21 cellular contexts compared by ENCODE assay signal in genomic region chr6:170019259-170020040, GRCh38.
DNase-seq lines count a peak whose midpoint lies in the region; ATAC-seq, FAIRE-seq and TF ChIP-seq lines count a peak whose summit lies in the region.
"Had no signal": no experiment of that assay in that cellular context is flagged by ENCODE, and none has a peak within 500 bp of the region (broad histone marks: within the 10 kb centered on the region; RNA-seq: fewer than 3 reads in every experiment).

No MANE protein-coding gene starts in this region.

- intact Hi-C loops in PC-9 (cut with micrococcal nuclease; ENCODE audit: unreplicated experiment): no loop called here

- peak overlapping the region in 1 of 3 experiments; percentile 62; a peak in 2 of 7 replicates for H3K27ac Mint-ChIP-seq in H9
- H3K27ac Mint-ChIP-seq in astrocyte (ENCODE audit: unreplicated experiment): no peak overlapping the region
- no peak overlapping the region for H3K27ac Mint-ChIP-seq in effector memory CD8-positive, alpha-beta T cell
- H3K27ac Mint-ChIP-seq: neural progenitor cell had no signal

- H3K9me3 Mint-ChIP-seq in H9 (no peaks in the 10 kb centered on the region), astrocyte (ENCODE audit: unreplicated experiment) (no peaks in the 10 kb centered on the region)
- H3K9me3 Mint-ChIP-seq in effector memory CD8-positive, alpha-beta T cell: no peaks in the 10 kb centered on the region
- H3K9me3 Mint-ChIP-seq: central memory CD8-positive, alpha-beta T cell had no signal

- no peak overlapping the region for H4K8ac ChIP-seq in H9 (replicated peaks; ENCODE audit: insufficient read length, low read depth, low read length)

- no peak overlapping the region for H3K4ac ChIP-seq in H9 (ENCODE audit: low read depth, low read length)

- no peak for FAIRE-seq in astrocyte (lab: Jason Lieb, UNC)
- FAIRE-seq: GM18507, RCC 7860, urothelium cell line had no signal

- no peak overlapping the region for H3K56ac ChIP-seq in H9 (ENCODE audit: insufficient read length, low read depth, low read length)

- H3K4me2 ChIP-seq in H9 (ENCODE audit: insufficient read depth, insufficient read length, low read length) (no peak overlapping the region), astrocyte (ENCODE audit: low read length) (no peak overlapping the region), osteoblast (ENCODE audit: insufficient read depth, low read length) (no peak overlapping the region), PC-9 (no peak overlapping the region)
- H3K4me2 ChIP-seq: neural progenitor cell had no signal

- H3K4me3 ChIP-seq in astrocyte (ENCODE audit: insufficient read depth, low read depth, low read length) (no peak overlapping the region), osteoblast (ENCODE audit: insufficient read depth, low read length) (no peak overlapping the region), PC-9 (no peak overlapping the region)
- H3K4me3 ChIP-seq: neural progenitor cell had no signal

- WGBS in H9 (ENCODE audit: extremely low coverage, insufficient read length, low lambda C conversion rate): no CpG with 5 or more reads among the region's 22 CpGs

- H3K9me3 ChIP-seq in H9 (ENCODE audit: control insufficient read depth, low read depth, low read length) (no peaks in the 10 kb centered on the region), astrocyte (ENCODE audit: insufficient read depth, low read depth, low read length) (no peaks in the 10 kb centered on the region), osteoblast (ENCODE audit: low read depth, low read length) (no peaks in the 10 kb centered on the region), PC-9 (ENCODE audit: insufficient read depth, low read depth) (no peaks in the 10 kb centered on the region)

- H3K23ac ChIP-seq in H9 (ENCODE audit: insufficient read length, low read depth, low read length): no peak overlapping the region

- H3K23me2 ChIP-seq in H9 (ENCODE audit: insufficient read length, low read depth, low read length, poor library complexity, severe bottlenecking): no peaks in the 10 kb centered on the region

- DNase-seq in AG08395 (ENCODE audit: low spot score) (peak; percentile 57), H9 (peak; percentile 14), astrocyte (ENCODE audit: low read depth) (no peak), osteoblast (ENCODE audit: insufficient read length, low spot score, missing footprints) (peak; percentile 71), PC-9 (no peak), Kasumi-1 (lab: John Stamatoyannopoulos, UW) (no peak), NCI-H1436 treated with DMSO at 0.1 percent for 48 hours (lab: John Stamatoyannopoulos, UW) (no peak)
- no peak for DNase-seq in effector memory CD8-positive, alpha-beta T cell
- DNase-seq: activated gamma-delta T cell treated with Interleukin-2 at 50 U/mL for 16 hours; amygdala; kidney glomerular epithelial cell; MM.1S; NCI-H2081; NCI-H524 treated with DMSO at 0.1 percent for 48 hours; retina; stimulated activated naive CD4-positive, alpha-beta T cell treated with Interleukin-2 at 50 U/mL for 16 hours had no signal

- H2BK20ac ChIP-seq in H9 (ENCODE audit: low read depth, low read length, poor library complexity, severe bottlenecking): no peak overlapping the region

- POLR2A ChIA-PET in PC-9 (lab: Charles Lee; ENCODE audit: unreplicated experiment): no interaction called here

- H3K27me3 Mint-ChIP-seq in H9 (ENCODE audit: low read depth) (peaks cover 16% of the 10 kb centered on the region), astrocyte (ENCODE audit: low read depth, unreplicated experiment) (peaks cover 19% of the 10 kb centered on the region)
- H3K27me3 Mint-ChIP-seq in effector memory CD8-positive, alpha-beta T cell: peaks cover 41 to 44% of the 10 kb centered on the region in 2 donors

- no peak overlapping the region for H3K18ac ChIP-seq in H9 (ENCODE audit: insufficient read length, low read depth, low read length)

- no peak for ATAC-seq in effector memory CD8-positive, alpha-beta T cell (replicated peaks)

- no peaks in the 10 kb centered on the region for H3K36me3 ChIP-seq in astrocyte (ENCODE audit: insufficient read depth, low read length)
- H3K36me3 ChIP-seq in osteoblast (ENCODE audit: insufficient read depth, low read length): no peaks in the 10 kb centered on the region
- H3K36me3 ChIP-seq in PC-9 (ENCODE audit: low read depth): no peaks in the 10 kb centered on the region
- H3K36me3 ChIP-seq: neural progenitor cell had no signal

- H2AFZ ChIP-seq in H9 (ENCODE audit: low read length): no peak overlapping the region
- H2AFZ ChIP-seq in astrocyte (ENCODE audit: low read depth, low read length): no peak overlapping the region
- no peak overlapping the region for H2AFZ ChIP-seq in osteoblast (ENCODE audit: low read length)
- no peak overlapping the region for H2AFZ ChIP-seq in PC-9
- H2AFZ ChIP-seq: neural progenitor cell had no signal

- H3F3A ChIP-seq in PC-9 (ENCODE audit: insufficient read depth, low read depth): no peaks in the 10 kb centered on the region

- no peak overlapping the region for H3K14ac ChIP-seq in H9 (ENCODE audit: insufficient read depth, low read length)

- no peaks in the 10 kb centered on the region for H3K9me2 ChIP-seq in PC-9 (ENCODE audit: insufficient read depth)

- CTCF ChIA-PET in PC-9 (lab: Charles Lee): no interaction called here

- H4K20me1 ChIP-seq in H9 (ENCODE audit: control insufficient read depth, insufficient read depth, insufficient read length) (no peaks in the 10 kb centered on the region), astrocyte (ENCODE audit: insufficient read depth, low read length) (no peaks in the 10 kb centered on the region), osteoblast (ENCODE audit: insufficient read depth, low read length) (no peaks in the 10 kb centered on the region), PC-9 (ENCODE audit: insufficient read depth) (no peaks in the 10 kb centered on the region)

- TF ChIP-seq CTCF in H9 (conservative IDR thresholded peaks at IDR 0.05) (no peak), astrocyte (IDR thresholded peaks at IDR 0.05; ENCODE audit: insufficient read depth, low read depth, low read length) (no peak), osteoblast (IDR thresholded peaks at IDR 0.05; ENCODE audit: extremely low read depth, low read depth, low read length) (no peak), PC-9 (conservative IDR thresholded peaks at IDR 0.05) (no peak)

- no peak overlapping the region for H3T11ph ChIP-seq in H9 (ENCODE audit: low read length)

- no peak overlapping the region for H2BK15ac ChIP-seq in H9 (ENCODE audit: low read depth, low read length)

- no peaks in the 10 kb centered on the region for H3K79me1 ChIP-seq in H9 (ENCODE audit: insufficient read depth, low read depth, low read length, poor library complexity, severe bottlenecking)

- no TSS peak for BruUV-seq in PC-9 (replicated peaks; lab: Mats Ljungman, UMichigan)

- no peak overlapping the region for H2BK120ac ChIP-seq in H9 (ENCODE audit: low read depth, low read length, poor library complexity, severe bottlenecking)

- H2BK5ac ChIP-seq in H9 (ENCODE audit: insufficient read length, low read length): no peak overlapping the region

- no peaks in the 10 kb centered on the region for H3K36me3 Mint-ChIP-seq in H9 (ENCODE audit: insufficient read depth in 1 of 3, low read depth in 3 of 3)
- H3K36me3 Mint-ChIP-seq in astrocyte (ENCODE audit: low read depth, unreplicated experiment): no peaks in the 10 kb centered on the region
- no peaks in the 10 kb centered on the region for H3K36me3 Mint-ChIP-seq in effector memory CD8-positive, alpha-beta T cell (ENCODE audit: insufficient read depth)
- H3K36me3 Mint-ChIP-seq: neural progenitor cell had no signal

- H3K27me3 ChIP-seq in H9 (ENCODE audit: insufficient read depth, low read length): no peaks in the 10 kb centered on the region
- no peaks in the 10 kb centered on the region for H3K27me3 ChIP-seq in astrocyte (ENCODE audit: insufficient read depth, low read length)
- H3K27me3 ChIP-seq in osteoblast (ENCODE audit: insufficient read depth, low read length): no peaks in the 10 kb centered on the region
- H3K27me3 ChIP-seq in PC-9 (ENCODE audit: insufficient read depth, low read depth): peaks cover 73% of the 10 kb centered on the region
- H3K27me3 ChIP-seq: neural progenitor cell had no signal

- H3K27ac ChIP-seq in H9 (ENCODE audit: insufficient read length, low read depth, low read length): no peak overlapping the region
- H3K27ac ChIP-seq in astrocyte (ENCODE audit: low read depth, low read length): no peak overlapping the region
- H3K27ac ChIP-seq in osteoblast (ENCODE audit: low read depth, low read length): no peak overlapping the region
- no peak overlapping the region for H3K27ac ChIP-seq in PC-9
- H3K27ac ChIP-seq: neural progenitor cell had no signal

- H4K5ac ChIP-seq in H9 (ENCODE audit: insufficient read length, low read depth, low read length): no peak overlapping the region

- no peak overlapping the region for H2BK12ac ChIP-seq in H9 (ENCODE audit: insufficient read length, low read depth, low read length)

- H3K9ac ChIP-seq in H9 (ENCODE audit: extremely low read depth, insufficient read length, low read length) (no peak overlapping the region), astrocyte (ENCODE audit: low read length) (no peak overlapping the region)
- H3K9ac ChIP-seq: neural progenitor cell had no signal

- H3K4me1 ChIP-seq in H9 (ENCODE audit: insufficient read depth, low read length) (no peaks in the 10 kb centered on the region), astrocyte (ENCODE audit: insufficient read depth, low read length) (no peaks in the 10 kb centered on the region), osteoblast (ENCODE audit: insufficient read depth, low read length) (no peaks in the 10 kb centered on the region), PC-9 (replicated peaks; ENCODE audit: insufficient read depth) (no peaks in the 10 kb centered on the region)

- no peak overlapping the region for H2AK5ac ChIP-seq in H9 (ENCODE audit: insufficient read length, low read length)

- H4K91ac ChIP-seq in H9 (ENCODE audit: insufficient read length, low read depth, low read length): no peak overlapping the region

- H3K79me2 ChIP-seq in H9 (ENCODE audit: insufficient read depth, low read length) (no peaks in the 10 kb centered on the region), astrocyte (ENCODE audit: insufficient read depth, low read length) (no peaks in the 10 kb centered on the region), osteoblast (ENCODE audit: insufficient read depth, low read length) (no peaks in the 10 kb centered on the region), PC-9 (ENCODE audit: low read depth) (no peaks in the 10 kb centered on the region)

- H3K4me3 Mint-ChIP-seq in H9 (no peak overlapping the region), astrocyte (ENCODE audit: unreplicated experiment) (peak overlapping the region; percentile 11)
- H3K4me3 Mint-ChIP-seq in effector memory CD8-positive, alpha-beta T cell: no peak overlapping the region
- H3K4me3 Mint-ChIP-seq: central memory CD8-positive, alpha-beta T cell; neural progenitor cell had no signal

- H3K4me1 Mint-ChIP-seq in H9: no peaks in the 10 kb centered on the region; a peak in 2 of 4 replicates
- H3K4me1 Mint-ChIP-seq in astrocyte (ENCODE audit: low read depth, unreplicated experiment): no peaks in the 10 kb centered on the region
- H3K4me1 Mint-ChIP-seq in effector memory CD8-positive, alpha-beta T cell (ENCODE audit: low read depth in 2 of 2): peaks cover 0 to 10% of the 10 kb centered on the region in 2 donors
- H3K4me1 Mint-ChIP-seq: central memory CD8-positive, alpha-beta T cell had no signal

Comparison
In these comparisons a context has a peak if more than half of its experiments do, and no peak if none do; other contexts are left out.
1. DNase-seq: peak in AG08395 (single experiment), H9 (single experiment) and osteoblast (single experiment); none in astrocyte (single experiment), PC-9 (0 of 2), Kasumi-1 (0 of 2), NCI-H1436 treated with DMSO at 0.1 percent for 48 hours (single experiment) and effector memory CD8-positive, alpha-beta T cell (0 of 3).